ENCODE assay signal across 10 cellular contexts in genomic region chr13:20161951-20162300, GRCh38. TPM values are rescaled to one million over a fixed set of nuclear protein-coding genes. Genes with fewer than 3 reads are reported as not detected.
A peak's percentile ranks its signal among the peaks of the same experiment; 100 is the strongest.
DNase-seq lines count a peak whose midpoint lies in the region; ATAC-seq, FAIRE-seq and TF ChIP-seq lines count a peak whose summit lies in the region.
"Had no signal": no experiment of that assay in that cellular context is flagged by ENCODE, and none has a peak within 500 bp of the region (broad histone marks: within the 10 kb centered on the region; RNA-seq: fewer than 3 reads in every experiment).

No MANE protein-coding gene starts in this region.

- H4K20me1 ChIP-seq in GM23248 (ENCODE audit: insufficient read depth), result no peaks in the 10 kb centered on the region

- H3K36me3 Mint-ChIP-seq in CD4-positive, alpha-beta memory T cell, result peaks cover 0 to 2% of the 10 kb centered on the region in 2 donors
- no peaks in the 10 kb centered on the region for H3K36me3 Mint-ChIP-seq in naive thymus-derived CD8-positive, alpha-beta T cell

- H3K4me1 ChIP-seq in CD4-positive, alpha-beta memory T cell (ENCODE audit: insufficient read depth, low read length), result peaks cover 19% of the 10 kb centered on the region
- H3K4me1 ChIP-seq in GM23248 (ENCODE audit: insufficient read depth) (peaks cover 5% of the 10 kb centered on the region), ascending aorta (peaks cover 3 to 4% of the 10 kb centered on the region in 2 donors), aorta (ENCODE audit: control insufficient read depth in 1 of 2, insufficient read depth in 2 of 2, low read length in 2 of 2) (no peaks in the 10 kb centered on the region)

- no peaks in the 10 kb centered on the region for H3K9me3 Mint-ChIP-seq in CD4-positive, alpha-beta memory T cell
- no peaks in the 10 kb centered on the region for H3K9me3 Mint-ChIP-seq in naive thymus-derived CD8-positive, alpha-beta T cell

- no peak overlapping the region for H3K27ac ChIP-seq in CD4-positive, alpha-beta memory T cell (ENCODE audit: low read depth, low read length)
- H3K27ac ChIP-seq in GM23248 (no peak overlapping the region), ascending aorta (no peak overlapping the region), aorta (ENCODE audit: low read depth in 1 of 2, low read length in 2 of 2) (no peak overlapping the region)
- H3K27ac ChIP-seq: VCaP had no signal

- H3K9me3 ChIP-seq in CD4-positive, alpha-beta memory T cell (ENCODE audit: control insufficient read depth in 1 of 2, low read length in 2 of 2), result no peaks in the 10 kb centered on the region
- no peaks in the 10 kb centered on the region for H3K9me3 ChIP-seq in GM23248 (ENCODE audit: low read depth)
- no peaks in the 10 kb centered on the region for H3K9me3 ChIP-seq in ascending aorta
- H3K9me3 ChIP-seq in aorta (ENCODE audit: control insufficient read depth, low read length), result no peaks in the 10 kb centered on the region

- in situ Hi-C loops in GM23248 (cut with MboI), result no loop called here

- no peak for FAIRE-seq in D721Med (lab: Jason Lieb, UNC)

- CTCF ChIA-PET in CD4-positive, alpha-beta memory T cell (lab: Charles Lee; ENCODE audit: partially characterized antibody), result interaction anchor here (0.8 to 2.5 kb wide), 4 partner anchors 35 to 177 kb away, joined by 3 to 8 read pairs (median 4); no protein-coding TSS in a partner anchor
- CTCF ChIA-PET in GM10248 (lab: Yijun Ruan, JAX), result interaction anchor here (1.0 to 3.3 kb wide), 4 partner anchors 9 to 235 kb away, joined by 4 to 14 read pairs (median 7); no protein-coding TSS in a partner anchor

- intact Hi-C loops in CD4-positive, alpha-beta memory T cell (cut with micrococcal nuclease), result loop anchor here (2.0 kb wide), 2 partner anchors 33 to 43 kb away; no protein-coding TSS in a partner anchor
- intact Hi-C loops in ascending aorta (cut with DNase I), result loop anchor here (2.0 kb wide), 3 partner anchors 35 to 235 kb away; no protein-coding TSS in a partner anchor
- intact Hi-C loops in aorta (cut with DNase I), result loop anchor here (5.0 to 10.0 kb wide), 3 partner anchors 35 to 177 kb away; no protein-coding TSS in a partner anchor

- H3K4me3 Mint-ChIP-seq in CD4-positive, alpha-beta memory T cell, result peak overlapping the region; percentile 67 to 78 (median 75)
- H3K4me3 Mint-ChIP-seq in naive thymus-derived CD8-positive, alpha-beta T cell, result peak overlapping the region; percentile 75 to 91 (median 81)

- peaks cover 22% of the 10 kb centered on the region for H3F3A ChIP-seq in GM23248 (ENCODE audit: insufficient read depth)

- no peak for TF ChIP-seq CTCF in ascending aorta (IDR thresholded peaks at IDR 0.05)
- TF ChIP-seq CTCF in GM10248 (IDR thresholded peaks at IDR 0.05; ENCODE audit: control extremely low read depth, extremely low read depth, low read depth, missing control alignments), result no peak
- TF ChIP-seq CTCF in D721Med (IDR thresholded peaks at IDR 0.05; ENCODE audit: insufficient read depth, missing control alignments), result no peak

- WGBS in GM23248 (ENCODE audit: low coverage in 1 of 2, low lambda C conversion rate in 2 of 2, missing lambda C conversion rate in 2 of 2), 2 experiments, result 67 to 72% methylated on average over 16 of the region's 16 CpGs
- WGBS in aorta, 2 donors, result 78 to 82% methylated on average over 16 of the region's 16 CpGs

- peaks cover 7 to 24% (median 17%) of the 10 kb centered on the region in 4 donors for H3K4me1 Mint-ChIP-seq in CD4-positive, alpha-beta memory T cell
- peaks cover 9 to 22% (median 21%) of the 10 kb centered on the region in 4 donors for H3K4me1 Mint-ChIP-seq in naive thymus-derived CD8-positive, alpha-beta T cell

- no peaks in the 10 kb centered on the region for H3K36me3 ChIP-seq in CD4-positive, alpha-beta memory T cell (ENCODE audit: insufficient read depth, low read length)
- H3K36me3 ChIP-seq in GM23248 (ENCODE audit: low read depth), result no peaks in the 10 kb centered on the region
- no peaks in the 10 kb centered on the region for H3K36me3 ChIP-seq in ascending aorta
- H3K36me3 ChIP-seq in aorta (ENCODE audit: control insufficient read depth in 1 of 2, insufficient read depth in 2 of 2, low read length in 1 of 2), result no peaks in the 10 kb centered on the region

- H3K9ac ChIP-seq in GM23248, result no peak overlapping the region

- no peak overlapping the region for H3K4me2 ChIP-seq in GM23248 (ENCODE audit: unreplicated experiment)

- ATAC-seq in naive thymus-derived CD8-positive, alpha-beta T cell, result no peak
- ATAC-seq in aorta (ENCODE audit: low FRiP score), result no peak

- H3K27ac Mint-ChIP-seq in CD4-positive, alpha-beta memory T cell, result peak overlapping the region in 2 of 7 donors; percentile 36 to 57
- H3K27ac Mint-ChIP-seq in naive thymus-derived CD8-positive, alpha-beta T cell, result peak overlapping the region in 5 of 10 donors; percentile 65 to 87 (median 72)

- no peaks in the 10 kb centered on the region for H3K9me2 ChIP-seq in GM23248 (ENCODE audit: insufficient read depth)

- peak overlapping the region in 1 of 2 donors; percentile 37 for H3K4me3 ChIP-seq in CD4-positive, alpha-beta memory T cell (ENCODE audit: low read length in 2 of 2)
- peak overlapping the region; percentile 79; the same call in 1 of the 2 replicates for H3K4me3 ChIP-seq in GM23248
- peak overlapping the region; percentile 34 to 63 for H3K4me3 ChIP-seq in ascending aorta
- no peak overlapping the region for H3K4me3 ChIP-seq in aorta (ENCODE audit: low read length in 2 of 2)

- peak overlapping the region; percentile 84 for H2AFZ ChIP-seq in GM23248

- peaks cover 30 to 48% of the 10 kb centered on the region in 2 donors for H3K27me3 Mint-ChIP-seq in CD4-positive, alpha-beta memory T cell
- peaks cover 6 to 41% (median 13%) of the 10 kb centered on the region in 5 donors for H3K27me3 Mint-ChIP-seq in naive thymus-derived CD8-positive, alpha-beta T cell

- H3K79me2 ChIP-seq in GM23248 (ENCODE audit: insufficient read depth), result no peaks in the 10 kb centered on the region

- no peak for DNase-seq in CD4-positive, alpha-beta memory T cell
- no peak for DNase-seq in GM23248
- no peak for DNase-seq in ascending aorta (ENCODE audit: low spot score in 2 of 2)
- DNase-seq in naive thymus-derived CD8-positive, alpha-beta T cell, result no peak
- no peak for DNase-seq in aorta
- no peak for DNase-seq in GM10248 (ENCODE audit: extremely low spot score)
- DNase-seq in D721Med (ENCODE audit: insufficient read length, low spot score), result no peak
- DNase-seq in SIG-M5 treated with dmso at 0.1 percent for 504 hours (lab: John Stamatoyannopoulos, UW; ENCODE audit: unreplicated experiment), result no peak
- DNase-seq: NCI-H1436 had no signal

- peaks cover 11% of the 10 kb centered on the region for H3K27me3 ChIP-seq in CD4-positive, alpha-beta memory T cell (ENCODE audit: insufficient read depth, low read length)
- H3K27me3 ChIP-seq in GM23248 (replicated peaks; ENCODE audit: insufficient read depth) (peaks cover 7% of the 10 kb centered on the region; the same call in 1 of the 2 replicates), ascending aorta (peaks cover 30% of the 10 kb centered on the region), aorta (ENCODE audit: control insufficient read depth in 1 of 2, insufficient read depth in 2 of 2, low read length in 1 of 2) (no peaks in the 10 kb centered on the region)

- POLR2A ChIA-PET in CD4-positive, alpha-beta memory T cell (lab: Charles Lee; ENCODE audit: partially characterized antibody), result no interaction called here
- POLR2A ChIA-PET in naive thymus-derived CD8-positive, alpha-beta T cell (lab: Charles Lee), result interaction anchor here (2.6 to 4.1 kb wide), 2 partner anchors 42 to 71 kb away, joined by 9 to 30 read pairs; no protein-coding TSS in a partner anchor
- POLR2A ChIA-PET in GM10248 (lab: Yijun Ruan, JAX), result no interaction called here

RNA-seq across cellular contexts. Expression of gene GJA3, which starts 1.1 kb away (rescaled TPM):
- total RNA-seq in CD4-positive, alpha-beta memory T cell, result under 1 TPM in 1 of 2 experiments, not detected in 1; 0.09 TPM
- not detected for polyA plus RNA-seq in CD4-positive, alpha-beta memory T cell
- total RNA-seq in GM23248 (2014; rRNA removed; shearing (Covaris generic)), result 5.5 and 5.8 TPM in 2 replicates
- polyA plus RNA-seq in GM23248 (2016; fragmentation: Nextera tagmentation; extraction: Ambion mirVana) (1.9 and 2.1 TPM in 2 replicates), aorta (under 1 TPM in 1 of 2 donors, not detected in 1; 0.03 TPM)
- total RNA-seq in ascending aorta (not detected), aorta (under 1 TPM; 0.19 to 0.42 TPM)
- total RNA-seq in naive thymus-derived CD8-positive, alpha-beta T cell, result 1 to 10 TPM; 1.6 to 1.7 TPM
- under 1 TPM; 0.19 to 0.54 (median 0.47) TPM for polyA plus RNA-seq in naive thymus-derived CD8-positive, alpha-beta T cell

RNA-seq across cellular contexts. Expression of gene GJB2, which starts 30.8 kb away (rescaled TPM):
- total RNA-seq in CD4-positive, alpha-beta memory T cell, result not detected
- not detected for polyA plus RNA-seq in CD4-positive, alpha-beta memory T cell
- 0.11 and 0.25 TPM in 2 replicates for total RNA-seq in GM23248 (2014; rRNA removed; shearing (Covaris generic))
- polyA plus RNA-seq in GM23248 (2016; fragmentation: Nextera tagmentation; extraction: Ambion mirVana) (0.16 and 0.20 TPM in 2 replicates), aorta (under 1 TPM; 0.28 to 0.88 TPM)
- total RNA-seq in ascending aorta (0.21 TPM), aorta (1 to 10 TPM in 1 of 2 donors, under 1 TPM in 1; 0.23 to 3.3 TPM)
- not detected for total RNA-seq in naive thymus-derived CD8-positive, alpha-beta T cell
- not detected for polyA plus RNA-seq in naive thymus-derived CD8-positive, alpha-beta T cell

Comparison
In these comparisons a context has a peak if more than half of its experiments do, and no peak if none do; other contexts are left out.
1. H3K4me3 ChIP-seq: peak in GM23248 (single experiment) and ascending aorta (2 of 2); none in aorta (0 of 2).